ENCODE assay signal across 1 cellular context in genomic region chr17:42655528-42655927, GRCh38.
TF ChIP-seq lines count a peak whose summit lies in the region.

No MANE protein-coding gene starts in this region.

TF ChIP-seq in H1, 55 proteins besides CTCF, POLR2A, EP300 and RAD21:
- no peak for TF ChIP-seq CTBP2 (IDR thresholded peaks at IDR 0.05; ENCODE audit: borderline replicate concordance, insufficient read depth, insufficient read length, low read length)
- TF ChIP-seq GTF2F1 (IDR thresholded peaks at IDR 0.05; ENCODE audit: borderline replicate concordance, low read depth, low read length) = no peak
- no peak for TF ChIP-seq TAF7 (optimal IDR thresholded peaks at IDR 0.05; ENCODE audit: borderline replicate concordance, low read depth, low read length)
- no peak for TF ChIP-seq MAX (IDR thresholded peaks at IDR 0.05)
- TF ChIP-seq CHD7 (IDR thresholded peaks at IDR 0.05; ENCODE audit: insufficient replicate concordance, low read length) = no peak
- TF ChIP-seq CEBPB (IDR thresholded peaks at IDR 0.05; ENCODE audit: low read depth, low read length) = no peak
- TF ChIP-seq NANOG (IDR thresholded peaks at IDR 0.05; ENCODE audit: insufficient read depth, low read depth, low read length, poor library complexity, severe bottlenecking) = no peak
- no peak for TF ChIP-seq EZH2 (IDR thresholded peaks at IDR 0.05; ENCODE audit: low read depth, low read length, severe bottlenecking)
- no peak for TF ChIP-seq MAFK (IDR thresholded peaks at IDR 0.05; ENCODE audit: low read depth, low read length)
TF ChIP-seq in H1: peak in this region for 0.
